ENCODE assay signal across 25 cellular contexts in the genomic region with DNA sequence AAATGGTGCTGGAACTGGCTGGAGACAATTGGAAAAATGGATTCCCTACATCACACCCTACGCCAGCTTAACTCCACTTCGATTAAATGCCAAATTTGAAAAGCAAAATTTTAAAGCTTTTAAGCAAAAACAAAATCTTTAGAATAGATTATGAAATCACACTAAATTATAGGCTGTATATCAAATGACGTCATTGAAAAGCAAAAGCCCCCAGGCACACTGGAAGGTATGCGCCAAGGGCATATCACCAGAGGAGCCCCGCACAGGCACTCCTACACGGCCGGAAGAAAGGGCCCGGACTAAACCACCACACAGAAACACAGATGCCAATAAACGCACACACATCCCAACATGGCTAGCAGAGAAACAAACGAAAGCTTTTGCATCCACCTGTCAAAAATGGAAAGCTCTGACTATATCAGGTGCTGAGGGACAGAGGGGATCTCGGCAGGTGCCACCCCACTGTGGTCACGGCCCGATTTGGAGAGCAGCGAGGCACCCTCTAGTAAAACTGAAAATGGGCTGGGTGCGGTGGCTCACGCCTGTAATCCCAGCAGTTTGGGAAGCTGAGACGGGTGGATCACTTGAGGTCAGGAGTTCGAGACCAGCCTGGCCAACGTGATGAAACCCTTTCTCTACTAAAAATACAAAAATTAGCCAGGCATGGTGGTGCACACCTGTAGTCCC. TPM values are rescaled to one million over a fixed set of nuclear protein-coding genes. Genes with fewer than 3 reads are reported as not detected.
A peak's percentile ranks its signal among the peaks of the same experiment; 100 is the strongest.
DNase-seq lines count a peak whose midpoint lies in the region; ATAC-seq, FAIRE-seq and TF ChIP-seq lines count a peak whose summit lies in the region.
"Had no signal": no experiment of that assay in that cellular context is flagged by ENCODE, and none has a peak within 500 bp of the region (broad histone marks: within the 10 kb centered on the region; RNA-seq: fewer than 3 reads in every experiment).

No MANE protein-coding gene starts in this region.

- no peak overlapping the region for H4K8ac ChIP-seq in H9 (replicated peaks; ENCODE audit: insufficient read length, low read depth, low read length)

- no peak overlapping the region for H3K23ac ChIP-seq in H9 (ENCODE audit: insufficient read length, low read depth, low read length)

- H3K27me3 ChIP-seq in H7 (ENCODE audit: control insufficient read depth, insufficient read depth, low read length) (no peaks in the 10 kb centered on the region), neural progenitor cell (no peaks in the 10 kb centered on the region), H9 (ENCODE audit: insufficient read depth, low read length) (no peaks in the 10 kb centered on the region)
- H3K27me3 ChIP-seq: cardiac muscle cell, ovary had no signal

- H3K79me1 ChIP-seq in H9 (ENCODE audit: insufficient read depth, low read depth, low read length, poor library complexity, severe bottlenecking): no peaks in the 10 kb centered on the region

- POLR2A ChIA-PET in A549 (lab: Yijun Ruan, JAX): no interaction called here

- H3K36me3 Mint-ChIP-seq in chondrocyte (ENCODE audit: low read depth) (peaks cover 18% of the 10 kb centered on the region), neural progenitor cell (peaks cover 12% of the 10 kb centered on the region), H9 (ENCODE audit: insufficient read depth in 1 of 3, low read depth in 3 of 3) (peaks cover under 1 to 51% (median 44%) of the 10 kb centered on the region in 3 experiments; a peak in 6 of 7 replicates)

- H4K20me1 ChIP-seq in neural progenitor cell (ENCODE audit: low read depth) (peaks cover 3% of the 10 kb centered on the region), H9 (ENCODE audit: control insufficient read depth, insufficient read depth, insufficient read length) (peaks cover 2% of the 10 kb centered on the region)

- no peak overlapping the region for H3K4ac ChIP-seq in H9 (ENCODE audit: low read depth, low read length)

- no peak overlapping the region for H3T11ph ChIP-seq in H9 (ENCODE audit: low read length)

- no peak overlapping the region for H2BK5ac ChIP-seq in H9 (ENCODE audit: insufficient read length, low read length)

- H3K27me3 Mint-ChIP-seq in chondrocyte (ENCODE audit: low read depth) (no peaks in the 10 kb centered on the region), neural progenitor cell (ENCODE audit: insufficient read depth, low read depth) (peaks cover 5% of the 10 kb centered on the region), H9 (ENCODE audit: low read depth) (no peaks in the 10 kb centered on the region)
- H3K27me3 Mint-ChIP-seq: activated CD4-positive, alpha-beta memory T cell treated with anti-CD3 and anti-CD28 coated beads for 36 hours had no signal

- H3K56ac ChIP-seq in H9 (ENCODE audit: insufficient read length, low read depth, low read length): no peak overlapping the region

- H2AK5ac ChIP-seq in H9 (ENCODE audit: insufficient read length, low read length): no peak overlapping the region

- no peaks in the 10 kb centered on the region for H3K79me2 ChIP-seq in neural progenitor cell (ENCODE audit: low read depth)
- H3K79me2 ChIP-seq in H9 (ENCODE audit: insufficient read depth, low read length): no peaks in the 10 kb centered on the region

- no peaks in the 10 kb centered on the region for H3K9me3 Mint-ChIP-seq in chondrocyte (ENCODE audit: low read depth)
- no peaks in the 10 kb centered on the region for H3K9me3 Mint-ChIP-seq in neural progenitor cell
- no peaks in the 10 kb centered on the region for H3K9me3 Mint-ChIP-seq in H9
- H3K9me3 Mint-ChIP-seq: activated CD4-positive, alpha-beta memory T cell treated with anti-CD3 and anti-CD28 coated beads for 36 hours; activated T-cell treated with anti-CD3 and anti-CD28 coated beads, Interleukin-2, amount 50 U/mL, for 4 hours; CD14-positive monocyte; HFFc6 had no signal

- H3K27ac ChIP-seq in A549: peak overlapping the region; percentile 41 to 81; a peak in 5 of 6 replicates
- no peak overlapping the region for H3K27ac ChIP-seq in neural progenitor cell
- H3K27ac ChIP-seq in H9 (ENCODE audit: insufficient read length, low read depth, low read length): no peak overlapping the region
- H3K27ac ChIP-seq: cardiac muscle cell, ovary had no signal

- H2BK15ac ChIP-seq in H9 (ENCODE audit: low read depth, low read length): no peak overlapping the region

- H3K23me2 ChIP-seq in H9 (ENCODE audit: insufficient read length, low read depth, low read length, poor library complexity, severe bottlenecking): no peaks in the 10 kb centered on the region

- H3K9me3 ChIP-seq in A549 (no peaks in the 10 kb centered on the region), neural progenitor cell (ENCODE audit: low read depth) (no peaks in the 10 kb centered on the region), H9 (ENCODE audit: control insufficient read depth, low read depth, low read length) (no peaks in the 10 kb centered on the region)
- H3K9me3 ChIP-seq: ovary had no signal

- no peak overlapping the region for H2BK20ac ChIP-seq in H9 (ENCODE audit: low read depth, low read length, poor library complexity, severe bottlenecking)

- CTCF ChIA-PET in A549 (lab: Yijun Ruan, JAX): interaction anchor here (1.2 to 3.4 kb wide), 7 partner anchors 8 to 172 kb away, joined by 3 to 21 read pairs (median 5); no protein-coding TSS in a partner anchor

- WGBS in A549 (ENCODE audit: missing lambda C conversion rate): 87% methylated on average over 19 of the region's 19 CpGs
- no CpG with 5 or more reads among the region's 19 CpGs for WGBS in H9 (ENCODE audit: extremely low coverage, insufficient read length, low lambda C conversion rate)

- TF ChIP-seq CTCF in A549 (IDR thresholded peaks at IDR 0.05) (no peak), chondrocyte (IDR thresholded peaks at IDR 0.05) (no peak), neural progenitor cell (IDR thresholded peaks at IDR 0.05) (no peak), H9 (conservative IDR thresholded peaks at IDR 0.05) (no peak)

- H4K91ac ChIP-seq in H9 (ENCODE audit: insufficient read length, low read depth, low read length): no peak overlapping the region

- TF ChIP-seq RAD21 in A549 (conservative IDR thresholded peaks at IDR 0.05 in 1 of 2, IDR thresholded peaks at IDR 0.05 in 1 of 2): no peak

- no peak overlapping the region for H4K5ac ChIP-seq in H9 (ENCODE audit: insufficient read length, low read depth, low read length)

- H3K9ac ChIP-seq in neural progenitor cell: no peak overlapping the region
- H3K9ac ChIP-seq in H9 (ENCODE audit: extremely low read depth, insufficient read length, low read length): no peak overlapping the region

- no peak for ATAC-seq in A549
- no peak for ATAC-seq in HG03565 (IDR thresholded peaks at IDR 0.05; ENCODE audit: unreplicated experiment)
- ATAC-seq: sciatic nerve had no signal

- H3K27ac Mint-ChIP-seq in chondrocyte (ENCODE audit: unreplicated experiment) (peak overlapping the region; percentile 90), neural progenitor cell (peak overlapping the region; percentile 35), H9 (no peak overlapping the region; a peak in 1 of 7 replicates)
- H3K27ac Mint-ChIP-seq: activated CD4-positive, alpha-beta memory T cell treated with anti-CD3 and anti-CD28 coated beads for 36 hours; HFFc6 had no signal

- no peak overlapping the region for H3K4me3 ChIP-seq in A549
- H3K4me3 ChIP-seq in H7 (ENCODE audit: insufficient read depth, low read depth, low read length): no peak overlapping the region
- no peak overlapping the region for H3K4me3 ChIP-seq in neural progenitor cell
- H3K4me3 ChIP-seq: cardiac muscle cell, lung, ovary had no signal

- H2BK120ac ChIP-seq in H9 (ENCODE audit: low read depth, low read length, poor library complexity, severe bottlenecking): no peak overlapping the region

- H3K4me3 Mint-ChIP-seq in chondrocyte (ENCODE audit: unreplicated experiment): no peak overlapping the region
- H3K4me3 Mint-ChIP-seq in neural progenitor cell: no peak overlapping the region
- H3K4me3 Mint-ChIP-seq in H9: no peak overlapping the region
- H3K4me3 Mint-ChIP-seq: activated CD4-positive, alpha-beta memory T cell treated with anti-CD3 and anti-CD28 coated beads for 36 hours; activated T-cell treated with anti-CD3 and anti-CD28 coated beads, Interleukin-2, amount 50 U/mL, for 4 hours; CD14-positive monocyte; HFFc6 had no signal

- no peak overlapping the region for H3K14ac ChIP-seq in H9 (ENCODE audit: insufficient read depth, low read length)

- TF ChIP-seq POLR2A in A549 (IDR thresholded peaks at IDR 0.05; ENCODE audit: low read length): no peak

- no peaks in the 10 kb centered on the region for H3F3A ChIP-seq in neural progenitor cell (ENCODE audit: low read depth)

- H3K4me1 ChIP-seq in A549 (peaks cover 43% of the 10 kb centered on the region), neural progenitor cell (no peaks in the 10 kb centered on the region), H9 (ENCODE audit: insufficient read depth, low read length) (peaks cover 9% of the 10 kb centered on the region; the same call in 1 of the 2 replicates)

- DNase-seq in A549 (ENCODE audit: low read depth in 1 of 2, low spot score in 1 of 2) (no peak), H7 (peak; percentile 20), chondrocyte (ENCODE audit: low spot score) (no peak), neural progenitor cell (ENCODE audit: low spot score) (no peak), H9 (no peak), kidney tubule cell (ENCODE audit: low spot score) (no peak), GM19240 (ENCODE audit: insufficient read length, low spot score) (no peak)
- DNase-seq: activated CD4-positive, alpha-beta memory T cell treated with anti-CD3 and anti-CD28 coated beads for 36 hours; activated naive CD4-positive, alpha-beta T cell; activated T-cell treated with anti-CD3 and anti-CD28 coated beads, Interleukin-2, amount 50 U/mL, for 4 hours; amniotic stem cell; HFFc6; NCI-H1092 treated with DMSO at 0.1 percent for 48 hours; NCI-H1930; NCI-H2227 treated with DMSO at 0.1 percent for 48 hours; NCI-H748 treated with DMSO at 0.1 percent for 48 hours; OCI-M1; SHP77 treated with DMSO at 0.1 percent for 48 hours; substantia nigra had no signal

- peaks cover 4% of the 10 kb centered on the region for H3K36me3 ChIP-seq in H7 (replicated peaks; ENCODE audit: control insufficient read depth, insufficient read depth, low read length)
- no peaks in the 10 kb centered on the region for H3K36me3 ChIP-seq in neural progenitor cell
- H3K36me3 ChIP-seq: ovary had no signal

- H3K18ac ChIP-seq in H9 (ENCODE audit: insufficient read length, low read depth, low read length): no peak overlapping the region

- H3K4me1 Mint-ChIP-seq in chondrocyte (ENCODE audit: low read depth) (peaks cover 21% of the 10 kb centered on the region), neural progenitor cell (peaks cover 7% of the 10 kb centered on the region), H9 (peaks cover 25 to 34% of the 10 kb centered on the region in 2 experiments)

- FAIRE-seq in A549 (lab: Jason Lieb, UNC): no peak

- H2AFZ ChIP-seq in neural progenitor cell (replicated peaks): no peak overlapping the region
- H2AFZ ChIP-seq in H9 (ENCODE audit: low read length): no peak overlapping the region

- H2BK12ac ChIP-seq in H9 (ENCODE audit: insufficient read length, low read depth, low read length): no peak overlapping the region

- H3K4me2 ChIP-seq in A549: peak overlapping the region; percentile 58
- H3K4me2 ChIP-seq in neural progenitor cell: no peak overlapping the region
- no peak overlapping the region for H3K4me2 ChIP-seq in H9 (ENCODE audit: insufficient read depth, insufficient read length, low read length)

- TF ChIP-seq EP300 in A549 (IDR thresholded peaks at IDR 0.05): no peak

RNA-seq across cellular contexts. Expression of a gene that starts 17.0 kb away (rescaled TPM):
- polyA plus RNA-seq in A549 (2011; rRNA removed) (4.1 and 5.3 TPM in 2 replicates), A549 (2017; fragmentation: RNase III; extraction: RNeasy Plus Mini Kit Qiagen cat#74134 plus additional on column Dnase treatment) (12.4 to 16.9 TPM (median 15.2 TPM) in 3 replicates)
- polyA plus RNA-seq in A549 (2012; cell fraction: cytosol; rRNA removed): 23.7 and 28.1 TPM in 2 replicates
- polyA plus RNA-seq in A549 (2012; cell fraction: nucleus; rRNA removed): 66.4 and 71.5 TPM in 2 replicates
- polyA minus RNA-seq in A549 (2011; rRNA and poly(A)+ RNA removed): 2.0 and 2.6 TPM in 2 replicates
- 26.4 and 27.2 TPM in 2 replicates for total RNA-seq in H7 (2014; rRNA removed; shearing (Covaris generic))
- total RNA-seq in chondrocyte (6.5 to 9.4 TPM (median 8.4 TPM) in 3 replicates), neural progenitor cell (ENCODE audit: low replicate concordance) (31.1 and 65.4 TPM in 2 replicates), H9 (2021) (9.8 and 10.9 TPM in 2 replicates)

RNA-seq across cellular contexts. Expression of a gene that starts 22.8 kb away (rescaled TPM):
- polyA plus RNA-seq in A549 (2011; rRNA removed): 123 and 172 TPM in 2 replicates
- polyA plus RNA-seq in A549 (2012; cell fraction: cytosol; rRNA removed): 328 and 334 TPM in 2 replicates
- polyA plus RNA-seq in A549 (2012; cell fraction: nucleus; rRNA removed): 418 and 431 TPM in 2 replicates
- 207 to 222 TPM (median 210 TPM) in 3 replicates for polyA plus RNA-seq in A549 (2017; fragmentation: RNase III; extraction: RNeasy Plus Mini Kit Qiagen cat#74134 plus additional on column Dnase treatment)
- polyA minus RNA-seq in A549 (2011; rRNA and poly(A)+ RNA removed): 230 and 259 TPM in 2 replicates
- 221 and 225 TPM in 2 replicates for total RNA-seq in H7 (2014; rRNA removed; shearing (Covaris generic))
- 76.6 to 128 TPM (median 83.4 TPM) in 3 replicates for total RNA-seq in chondrocyte
- 96.5 and 116 TPM in 2 replicates for total RNA-seq in neural progenitor cell (ENCODE audit: low replicate concordance)
- 105 and 106 TPM in 2 replicates for total RNA-seq in H9 (2021)

RNA-seq across cellular contexts. Expression of a gene that starts 25.1 kb away (rescaled TPM):
- 218 and 227 TPM in 2 replicates for polyA plus RNA-seq in A549 (2011; rRNA removed)
- polyA plus RNA-seq in A549 (2012; cell fraction: cytosol; rRNA removed): 555 and 569 TPM in 2 replicates
- 295 and 331 TPM in 2 replicates for polyA plus RNA-seq in A549 (2012; cell fraction: nucleus; rRNA removed)
- 234 to 268 TPM (median 250 TPM) in 3 replicates for polyA plus RNA-seq in A549 (2017; fragmentation: RNase III; extraction: RNeasy Plus Mini Kit Qiagen cat#74134 plus additional on column Dnase treatment)
- polyA minus RNA-seq in A549 (2011; rRNA and poly(A)+ RNA removed): 140 and 167 TPM in 2 replicates
- 360 and 469 TPM in 2 replicates for total RNA-seq in H7 (2014; rRNA removed; shearing (Covaris generic))
- total RNA-seq in chondrocyte: 102 to 119 TPM (median 109 TPM) in 3 replicates
- 133 and 206 TPM in 2 replicates for total RNA-seq in neural progenitor cell (ENCODE audit: low replicate concordance)
- total RNA-seq in H9 (2021): 212 and 213 TPM in 2 replicates

RNA-seq across cellular contexts. Expression of a gene that starts 25.2 kb away (rescaled TPM):
- 31.2 and 31.3 TPM in 2 replicates for polyA plus RNA-seq in A549 (2011; rRNA removed)
- 67.8 and 69.1 TPM in 2 replicates for polyA plus RNA-seq in A549 (2012; cell fraction: cytosol; rRNA removed)
- 136 and 139 TPM in 2 replicates for polyA plus RNA-seq in A549 (2012; cell fraction: nucleus; rRNA removed)
- 30.0 to 34.5 TPM (median 33.7 TPM) in 3 replicates for polyA plus RNA-seq in A549 (2017; fragmentation: RNase III; extraction: RNeasy Plus Mini Kit Qiagen cat#74134 plus additional on column Dnase treatment)
- 10.8 and 12.4 TPM in 2 replicates for polyA minus RNA-seq in A549 (2011; rRNA and poly(A)+ RNA removed)
- 25.4 and 35.7 TPM in 2 replicates for total RNA-seq in H7 (2014; rRNA removed; shearing (Covaris generic))
- 31.5 to 37.3 TPM (median 36.7 TPM) in 3 replicates for total RNA-seq in chondrocyte
- 4.3 and 15.1 TPM in 2 replicates for total RNA-seq in neural progenitor cell (ENCODE audit: low replicate concordance)
- total RNA-seq in H9 (2021): 17.6 and 18.6 TPM in 2 replicates

RNA-seq across cellular contexts. Expression of a gene that starts 29.0 kb away (rescaled TPM):
- 3.9 and 5.8 TPM in 2 replicates for polyA plus RNA-seq in A549 (2011; rRNA removed)
- polyA plus RNA-seq in A549 (2012; cell fraction: cytosol; rRNA removed): 13.9 and 18.5 TPM in 2 replicates
- polyA plus RNA-seq in A549 (2012; cell fraction: nucleus; rRNA removed): 16.1 and 18.7 TPM in 2 replicates
- polyA plus RNA-seq in A549 (2017; fragmentation: RNase III; extraction: RNeasy Plus Mini Kit Qiagen cat#74134 plus additional on column Dnase treatment): 5.2 to 8.4 TPM (median 6.4 TPM) in 3 replicates
- 2.6 and 2.9 TPM in 2 replicates for polyA minus RNA-seq in A549 (2011; rRNA and poly(A)+ RNA removed)
- 31.0 and 32.4 TPM in 2 replicates for total RNA-seq in H7 (2014; rRNA removed; shearing (Covaris generic))
- 6.8 to 11.6 TPM (median 10.1 TPM) in 3 replicates for total RNA-seq in chondrocyte
- total RNA-seq in neural progenitor cell (ENCODE audit: low replicate concordance): 3.2 and 19.0 TPM in 2 replicates
- total RNA-seq in H9 (2021): 12.3 and 16.4 TPM in 2 replicates

Comparison
In these comparisons a context has a peak if more than half of its experiments do, and no peak if none do; other contexts are left out.
1. H3K27ac ChIP-seq: peak in A549 (2 of 2); none in neural progenitor cell (single experiment) and H9 (single experiment).
2. H3K27ac Mint-ChIP-seq: peak in chondrocyte (single experiment) and neural progenitor cell (single experiment); none in H9 (0 of 3).